Comparison of ENCODE assay signal across 33 cellular contexts in the genomic region with DNA sequence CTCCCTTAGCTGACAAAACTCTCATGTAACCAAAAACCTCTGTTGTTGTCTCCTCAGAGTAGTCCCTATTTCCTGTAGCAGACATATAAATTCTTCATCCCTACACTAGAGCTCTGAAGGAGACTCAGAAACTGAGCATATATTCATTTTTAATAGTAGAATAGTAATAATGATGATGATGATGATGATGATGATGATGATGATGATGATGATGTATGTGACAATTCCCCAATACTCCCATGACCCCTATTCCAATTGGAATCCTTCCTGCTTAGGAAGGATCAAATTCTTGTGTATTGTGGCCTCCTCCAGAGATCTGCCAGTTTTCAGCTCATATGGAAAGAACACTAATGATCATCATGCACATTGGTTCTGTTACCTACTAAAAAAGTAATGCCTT. TPM values are rescaled to one million over a fixed set of nuclear protein-coding genes. Genes with fewer than 3 reads are reported as not detected.
"Had no signal": no experiment of that assay in that cellular context is flagged by ENCODE, and none has a peak within 500 bp of the region (broad histone marks: within the 10 kb centered on the region; RNA-seq: fewer than 3 reads in every experiment).

No MANE protein-coding gene starts in this region.

- H3K36me3 ChIP-seq: adrenal gland, brain microvascular endothelial cell, breast epithelium had no signal

- DNase-seq: activated B cell treated with CpG ODN at 0.5 μM for 24 hours; activated CD4-positive, alpha-beta memory T cell treated with anti-CD3 and anti-CD28 coated beads for 36 hours; activated CD4-positive, alpha-beta T cell treated with anti-CD3 and anti-CD28 coated beads for 4 hours; activated CD4-positive, alpha-beta T cell treated with anti-CD3 and anti-CD28 coated beads, Interleukin-2, amount 10 ng/mL, durations not matched to agents 24 days and 14 days; activated CD4-positive, alpha-beta T cell treated with anti-CD3 and anti-CD28 coated beads, Interleukin-2, amount 50 U/mL, for 1 hour; activated CD4-positive, alpha-beta T cell treated with anti-CD3 and anti-CD28 coated beads, Interleukin-2, amount 50 U/mL, for 4 hours; activated CD4-positive, CD25-positive, alpha-beta regulatory T cell treated with anti-CD3 and anti-CD28 coated beads, Interleukin-2, amount 50 U/mL, for 72 hours; activated CD8-positive, alpha-beta memory T cell treated with anti-CD3 and anti-CD28 coated beads, Interleukin-2, amount 50 U/mL, for 4 hours; activated CD8-positive, alpha-beta T cell treated with anti-CD3 and anti-CD28 coated beads for 36 hours; activated effector memory CD4-positive, alpha-beta T cell treated with anti-CD3 and anti-CD28 coated beads, Interleukin-2, amount 50 U/mL, for 16 hours; activated gamma-delta T cell treated with Interleukin-2 at 50 U/mL for 16 hours; activated naive CD4-positive, alpha-beta T cell; activated naive CD4-positive, alpha-beta T cell treated with anti-CD3 and anti-CD28 coated beads for 36 hours; activated naive CD4-positive, alpha-beta T cell treated with anti-CD3 and anti-CD28 coated beads, Interleukin-2, amount 50 U/mL, for 16 hours; activated naive CD8-positive, alpha-beta T cell treated with anti-CD3 and anti-CD28 coated beads for 36 hours; activated T-cell treated with anti-CD3 and anti-CD28 coated beads for 4 hours; activated T-cell treated with anti-CD3 and anti-CD28 coated beads, Interleukin-2, amount 50 U/mL, for 1 hour; activated T-cell treated with anti-CD3 and anti-CD28 coated beads, Interleukin-2, amount 50 U/mL, for 4 hours; activated T-cell treated with anti-CD3 and anti-CD28 coated beads, Interleukin-2, amount 50 U/mL, for 72 hours; adrenal gland; amniotic stem cell; aorta; body of pancreas; brain microvascular endothelial cell; central memory CD4-positive, alpha-beta T cell; T-helper 2 cell; T-helper 9 cell had no signal

- H3K9me3 ChIP-seq: adrenal gland, body of pancreas, breast epithelium had no signal

- H3K4me1 ChIP-seq: adrenal gland, breast epithelium had no signal

- H3K27ac ChIP-seq: adrenal gland, body of pancreas, brain microvascular endothelial cell, breast epithelium, VCaP had no signal

- H3K4me3 ChIP-seq: adrenal gland, body of pancreas, breast epithelium had no signal

- ATAC-seq: activated CD8-positive, alpha-beta T cell treated with anti-CD3 and anti-CD28 coated beads for 36 hours; activated naive CD4-positive, alpha-beta T cell treated with anti-CD3 and anti-CD28 coated beads, Interleukin-2, amount 50 U/mL, for 72 hours; activated T-cell treated with anti-CD3 and anti-CD28 coated beads, Interleukin-2, amount 50 U/mL, for 4 hours; activated T-cell treated with anti-CD3 and anti-CD28 coated beads, Interleukin-2, amount 50 U/mL, for 72 hours; activated T-helper 17 cell treated with anti-CD3 and anti-CD28 coated beads, Interleukin-2, amount 50 U/mL, for 72 hours; body of pancreas had no signal

- H3K27me3 ChIP-seq: adrenal gland, body of pancreas, brain microvascular endothelial cell, breast epithelium had no signal

RNA-seq across cellular contexts. Expression of a gene that starts 26.7 kb away (rescaled TPM):
- total RNA-seq: activated B cell treated with CpG ODN at 0.5 μM for 24 hours; activated CD4-positive, alpha-beta memory T cell treated with anti-CD3 and anti-CD28 coated beads for 36 hours; activated CD4-positive, alpha-beta T cell treated with anti-CD3 and anti-CD28 coated beads, Interleukin-2, amount 10 ng/mL, durations not matched to agents 24 days and 14 days; activated CD8-positive, alpha-beta memory T cell treated with anti-CD3 and anti-CD28 coated beads for 36 hours; activated CD8-positive, alpha-beta T cell treated with anti-CD3 and anti-CD28 coated beads for 36 hours; activated naive CD4-positive, alpha-beta T cell treated with anti-CD3 and anti-CD28 coated beads for 36 hours; activated naive CD4-positive, alpha-beta T cell treated with anti-CD3 and anti-CD28 coated beads, Interleukin-2, amount 50 U/mL, for 72 hours; activated naive CD8-positive, alpha-beta T cell treated with anti-CD3 and anti-CD28 coated beads for 36 hours; activated T-cell treated with anti-CD3 and anti-CD28 coated beads, Interleukin-2, amount 50 U/mL, for 4 hours; activated T-cell treated with anti-CD3 and anti-CD28 coated beads, Interleukin-2, amount 50 U/mL, for 72 hours; activated T-helper 1 cell treated with anti-CD3 and anti-CD28 coated beads, Interleukin-12 subunit alpha, Interleukin-12 subunit beta, Interleukin-2, Interleukin-4 antibody, amounts not matched to agents 30 ng/mL and 10 ng/mL and 1 ng/mL, durations not matched to agents 14 hours and 24 hours and 36 hours; activated T-helper 17 cell treated with anti-CD3 and anti-CD28 coated beads, Interleukin-2, amount 50 U/mL, for 72 hours had no signal
